1 cellular context compared by ENCODE assay signal in the genomic region with DNA sequence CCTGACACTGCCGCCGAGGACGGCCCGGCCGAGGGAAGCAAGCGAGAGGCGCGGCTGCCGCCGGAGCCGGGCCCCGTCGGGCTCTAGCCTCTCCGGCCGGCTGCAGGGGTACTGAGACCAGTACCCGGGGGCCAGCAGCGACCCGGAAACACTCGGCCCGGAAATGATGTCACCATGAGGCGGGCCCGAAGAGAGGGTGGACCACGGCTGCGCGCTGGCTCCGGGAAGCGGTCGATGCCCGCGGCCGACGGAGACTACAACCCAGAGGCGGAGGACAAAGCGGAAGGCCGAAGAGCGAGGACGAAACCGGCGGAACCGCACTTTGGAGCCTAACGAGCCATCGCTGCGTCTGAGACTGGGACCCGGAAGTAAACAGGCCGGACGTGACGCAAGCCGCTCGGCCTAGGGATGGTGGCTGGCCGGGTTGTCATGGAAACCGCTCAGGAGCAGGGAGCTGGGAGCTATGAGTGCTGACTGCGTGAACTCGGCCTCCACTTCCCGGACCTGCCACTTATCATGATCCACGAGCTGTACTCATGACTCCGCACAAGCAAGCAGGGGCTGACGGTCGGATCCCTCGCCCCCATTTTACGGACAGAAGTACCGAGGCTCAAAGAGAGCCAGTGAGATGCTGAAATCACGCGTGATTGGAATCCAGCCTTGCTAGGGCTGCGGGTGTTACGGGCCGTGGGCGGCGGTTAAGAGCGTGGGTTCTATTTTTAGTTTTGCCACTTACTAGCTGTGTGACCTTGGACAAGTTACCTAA.
TF ChIP-seq lines count a peak whose summit lies in the region.

A gene with protein sequence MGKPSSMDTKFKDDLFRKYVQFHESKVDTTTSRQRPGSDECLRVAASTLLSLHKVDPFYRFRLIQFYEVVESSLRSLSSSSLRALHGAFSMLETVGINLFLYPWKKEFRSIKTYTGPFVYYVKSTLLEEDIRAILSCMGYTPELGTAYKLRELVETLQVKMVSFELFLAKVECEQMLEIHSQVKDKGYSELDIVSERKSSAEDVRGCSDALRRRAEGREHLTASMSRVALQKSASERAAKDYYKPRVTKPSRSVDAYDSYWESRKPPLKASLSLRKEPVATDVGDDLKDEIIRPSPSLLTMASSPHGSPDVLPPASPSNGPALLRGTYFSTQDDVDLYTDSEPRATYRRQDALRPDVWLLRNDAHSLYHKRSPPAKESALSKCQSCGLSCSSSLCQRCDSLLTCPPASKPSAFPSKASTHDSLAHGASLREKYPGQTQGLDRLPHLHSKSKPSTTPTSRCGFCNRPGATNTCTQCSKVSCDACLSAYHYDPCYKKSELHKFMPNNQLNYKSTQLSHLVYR (minus strand): TSS at position 150 of the 766 bp plus-strand sequence. CDS start 7,039 bp downstream, outside the sequence.

TF ChIP-seq in HepG2, 621 proteins besides CTCF, POLR2A, EP300 and RAD21 (continued from another document):
- TF ChIP-seq, protein P1, sequence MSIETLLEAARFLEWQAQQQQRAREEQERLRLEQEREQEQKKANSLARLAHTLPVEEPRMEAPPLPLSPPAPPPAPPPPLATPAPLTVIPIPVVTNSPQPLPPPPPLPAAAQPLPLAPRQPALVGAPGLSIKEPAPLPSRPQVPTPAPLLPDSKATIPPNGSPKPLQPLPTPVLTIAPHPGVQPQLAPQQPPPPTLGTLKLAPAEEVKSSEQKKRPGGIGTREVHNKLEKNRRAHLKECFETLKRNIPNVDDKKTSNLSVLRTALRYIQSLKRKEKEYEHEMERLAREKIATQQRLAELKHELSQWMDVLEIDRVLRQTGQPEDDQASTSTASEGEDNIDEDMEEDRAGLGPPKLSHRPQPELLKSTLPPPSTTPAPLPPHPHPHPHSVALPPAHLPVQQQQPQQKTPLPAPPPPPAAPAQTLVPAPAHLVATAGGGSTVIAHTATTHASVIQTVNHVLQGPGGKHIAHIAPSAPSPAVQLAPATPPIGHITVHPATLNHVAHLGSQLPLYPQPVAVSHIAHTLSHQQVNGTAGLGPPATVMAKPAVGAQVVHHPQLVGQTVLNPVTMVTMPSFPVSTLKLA (IDR thresholded peaks at IDR 0.05): peak; percentile 21; the same call in 1 of the 2 replicates
- TF ChIP-seq SUZ12 (IDR thresholded peaks at IDR 0.05; ENCODE audit: low read depth, low read length) (no peak), TAF15 (IDR thresholded peaks at IDR 0.05; ENCODE audit: low read depth, low read length, poor library complexity, severe bottlenecking) (peak; percentile 30), KLF6 (CRISPR knock-in tag; IDR thresholded peaks at IDR 0.05) (peak; percentile 37; the same call in 1 of the 2 replicates), BCL6 (CRISPR knock-in tag; IDR thresholded peaks at IDR 0.05) (no peak), GATA4 (IDR thresholded peaks at IDR 0.05; ENCODE audit: borderline replicate concordance, low read depth) (0 out of 2 replicates have a peak, but pooled peaks have one; percentile 30), HIVEP1 (CRISPR knock-in tag; IDR thresholded peaks at IDR 0.05) (peak; percentile 35), SALL2 (CRISPR knock-in tag; IDR thresholded peaks at IDR 0.05) (peak; percentile 98), RFX5 (IDR thresholded peaks at IDR 0.05; ENCODE audit: low read depth, low read length) (peak; percentile 75; the same call in 1 of the 2 replicates), ZKSCAN1 (IDR thresholded peaks at IDR 0.05; ENCODE audit: low read length) (0 out of 2 replicates have a peak, but pooled peaks have one; percentile 3), ZXDC (CRISPR knock-in tag; IDR thresholded peaks at IDR 0.05) (0 out of 2 replicates have a peak, but pooled peaks have one; percentile 64), CBX1 (IDR thresholded peaks at IDR 0.05; ENCODE audit: low read depth) (peak; percentile 60), ZNF224 (CRISPR knock-in tag; IDR thresholded peaks at IDR 0.05) (peak; percentile 76)
- TF ChIP-seq, protein P2, sequence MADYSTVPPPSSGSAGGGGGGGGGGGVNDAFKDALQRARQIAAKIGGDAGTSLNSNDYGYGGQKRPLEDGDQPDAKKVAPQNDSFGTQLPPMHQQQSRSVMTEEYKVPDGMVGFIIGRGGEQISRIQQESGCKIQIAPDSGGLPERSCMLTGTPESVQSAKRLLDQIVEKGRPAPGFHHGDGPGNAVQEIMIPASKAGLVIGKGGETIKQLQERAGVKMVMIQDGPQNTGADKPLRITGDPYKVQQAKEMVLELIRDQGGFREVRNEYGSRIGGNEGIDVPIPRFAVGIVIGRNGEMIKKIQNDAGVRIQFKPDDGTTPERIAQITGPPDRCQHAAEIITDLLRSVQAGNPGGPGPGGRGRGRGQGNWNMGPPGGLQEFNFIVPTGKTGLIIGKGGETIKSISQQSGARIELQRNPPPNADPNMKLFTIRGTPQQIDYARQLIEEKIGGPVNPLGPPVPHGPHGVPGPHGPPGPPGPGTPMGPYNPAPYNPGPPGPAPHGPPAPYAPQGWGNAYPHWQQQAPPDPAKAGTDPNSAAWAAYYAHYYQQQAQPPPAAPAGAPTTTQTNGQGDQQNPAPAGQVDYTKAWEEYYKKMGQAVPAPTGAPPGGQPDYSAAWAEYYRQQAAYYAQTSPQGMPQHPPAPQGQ (CRISPR knock-in tag; IDR thresholded peaks at IDR 0.05; ENCODE audit: borderline replicate concordance): peak; percentile 61; the same call in 1 of the 2 replicates
- TF ChIP-seq, protein P3, sequence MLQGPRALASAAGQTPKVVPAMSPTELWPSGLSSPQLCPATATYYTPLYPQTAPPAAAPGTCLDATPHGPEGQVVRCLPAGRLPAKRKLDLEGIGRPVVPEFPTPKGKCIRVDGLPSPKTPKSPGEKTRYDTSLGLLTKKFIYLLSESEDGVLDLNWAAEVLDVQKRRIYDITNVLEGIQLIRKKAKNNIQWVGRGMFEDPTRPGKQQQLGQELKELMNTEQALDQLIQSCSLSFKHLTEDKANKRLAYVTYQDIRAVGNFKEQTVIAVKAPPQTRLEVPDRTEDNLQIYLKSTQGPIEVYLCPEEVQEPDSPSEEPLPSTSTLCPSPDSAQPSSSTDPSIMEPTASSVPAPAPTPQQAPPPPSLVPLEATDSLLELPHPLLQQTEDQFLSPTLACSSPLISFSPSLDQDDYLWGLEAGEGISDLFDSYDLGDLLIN (CRISPR knock-in tag; IDR thresholded peaks at IDR 0.05; ENCODE audit: borderline replicate concordance): peak; percentile 94; the same call in 1 of the 2 replicates
- TF ChIP-seq, protein P4, sequence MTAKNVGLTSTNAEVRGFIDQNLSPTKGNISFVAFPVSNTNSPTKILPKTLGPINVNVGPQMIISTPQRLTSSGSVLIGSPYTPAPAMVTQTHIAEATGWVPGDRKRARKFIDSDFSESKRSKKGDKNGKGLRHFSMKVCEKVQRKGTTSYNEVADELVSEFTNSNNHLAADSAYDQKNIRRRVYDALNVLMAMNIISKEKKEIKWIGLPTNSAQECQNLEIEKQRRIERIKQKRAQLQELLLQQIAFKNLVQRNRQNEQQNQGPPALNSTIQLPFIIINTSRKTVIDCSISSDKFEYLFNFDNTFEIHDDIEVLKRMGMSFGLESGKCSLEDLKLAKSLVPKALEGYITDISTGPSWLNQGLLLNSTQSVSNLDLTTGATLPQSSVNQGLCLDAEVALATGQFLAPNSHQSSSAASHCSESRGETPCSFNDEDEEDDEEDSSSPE (CRISPR knock-in tag; IDR thresholded peaks at IDR 0.05): peak; percentile 63
